2 cellular contexts compared by ENCODE assay signal in the genomic region with DNA sequence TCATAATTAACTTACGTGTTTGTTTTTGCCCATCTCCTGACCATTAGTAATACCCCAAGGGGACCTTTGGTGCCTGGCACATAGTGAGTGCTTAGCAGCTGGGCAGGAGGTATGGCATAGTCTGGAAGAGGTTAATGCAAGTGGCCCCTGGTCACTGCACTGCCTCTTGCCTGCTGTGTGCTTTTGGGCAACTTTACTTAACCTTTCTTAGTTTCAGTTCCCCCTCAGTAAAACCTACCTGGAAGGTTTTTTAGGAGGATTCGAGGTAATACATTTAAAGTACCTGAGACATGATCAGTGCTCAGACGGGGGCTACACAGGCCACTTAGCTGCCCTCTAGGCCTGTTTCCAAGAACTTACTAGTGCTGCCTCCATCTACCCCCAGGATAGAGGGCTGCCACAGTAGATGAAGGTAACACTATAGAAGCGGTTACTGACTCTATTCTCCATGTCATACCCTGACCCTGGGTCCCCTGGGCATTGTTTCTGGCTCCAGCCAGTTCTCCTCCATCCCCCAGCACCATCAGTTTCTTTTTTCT.
TF ChIP-seq lines count a peak whose summit lies in the region.

No MANE protein-coding gene starts in this region.

TF ChIP-seq in GM12878, 131 proteins besides CTCF, POLR2A, EP300 and RAD21:
- TF ChIP-seq ZZZ3 (IDR thresholded peaks at IDR 0.05; ENCODE audit: control insufficient read depth, insufficient read length, low read depth): no peak
- TF ChIP-seq NR2F1 (conservative IDR thresholded peaks at IDR 0.05): peak; percentile 58
- TF ChIP-seq MEF2B (IDR thresholded peaks at IDR 0.05; ENCODE audit: partially characterized antibody, poor library complexity, severe bottlenecking): peak; percentile 53
- TF ChIP-seq GATAD2B (conservative IDR thresholded peaks at IDR 0.05; ENCODE audit: low read depth): 0 out of 2 replicates have a peak, but pooled peaks have one; percentile 25
- TF ChIP-seq SPI1 (IDR thresholded peaks at IDR 0.05; ENCODE audit: borderline replicate concordance, insufficient read depth, low read depth, low read length): peak; percentile 80; the same call in 1 of the 2 replicates

TF ChIP-seq in HEK293T, 16 proteins besides CTCF, POLR2A, EP300 and RAD21:
- TF ChIP-seq HDGF (IDR thresholded peaks at IDR 0.05; ENCODE audit: borderline replicate concordance): no peak
- no peak for TF ChIP-seq L3MBTL2 (conservative IDR thresholded peaks at IDR 0.05)
- TF ChIP-seq BHLHE40 (IDR thresholded peaks at IDR 0.05; ENCODE audit: borderline replicate concordance): no peak
- no peak for TF ChIP-seq TARDBP (IDR thresholded peaks at IDR 0.05)
- TF ChIP-seq SP1 (IDR thresholded peaks at IDR 0.05): no peak
